Comparison of ENCODE assay signal across 16 cellular contexts in genomic region chr10:124465777-124466488, GRCh38. TPM values are rescaled to one million over a fixed set of nuclear protein-coding genes. Genes with fewer than 3 reads are reported as not detected.
DNase-seq lines count a peak whose midpoint lies in the region; ATAC-seq and TF ChIP-seq lines count a peak whose summit lies in the region.
"Had no signal": no experiment of that assay in that cellular context is flagged by ENCODE, and none has a peak within 500 bp of the region (broad histone marks: within the 10 kb centered on the region; RNA-seq: fewer than 3 reads in every experiment).

No MANE protein-coding gene starts in this region.

- no peak overlapping the region for H3K4me3 Mint-ChIP-seq in activated naive CD4-positive, alpha-beta T cell treated with anti-CD3 and anti-CD28 coated beads, Interleukin-2, amount 50 U/mL, for 24 hours
- peak overlapping the region; percentile 60 for H3K4me3 Mint-ChIP-seq in activated T-helper 17 cell treated with anti-CD3 and anti-CD28 coated beads, Interleukin-2, amount 50 U/mL, for 72 hours
- no peak overlapping the region for H3K4me3 Mint-ChIP-seq in stimulated activated effector memory CD8-positive, alpha-beta T cell treated with anti-CD3 and anti-CD28 coated beads, Interleukin-12 subunit alpha, Interleukin-12 subunit beta, amount 100 ng/mL, for 72 hours

- no peak for ATAC-seq in activated T-helper 17 cell treated with anti-CD3 and anti-CD28 coated beads, Interleukin-2, amount 50 U/mL, for 72 hours (replicated peaks)
- no peak for ATAC-seq in stimulated activated effector memory CD8-positive, alpha-beta T cell treated with anti-CD3 and anti-CD28 coated beads, Interleukin-12 subunit alpha, Interleukin-12 subunit beta, amount 100 ng/mL, for 72 hours
- ATAC-seq: foreskin keratinocyte, left ventricle myocardium superior had no signal

- H3K9ac ChIP-seq in HUES48 (ENCODE audit: low read depth, low read length) (no peak overlapping the region), colonic mucosa (ENCODE audit: low read depth in 2 of 2, low read length in 2 of 2) (no peak overlapping the region)

- H3K9me3 Mint-ChIP-seq in activated naive CD4-positive, alpha-beta T cell treated with anti-CD3 and anti-CD28 coated beads, Interleukin-2, amount 50 U/mL, for 24 hours: no peaks in the 10 kb centered on the region
- H3K9me3 Mint-ChIP-seq in activated T-helper 17 cell treated with anti-CD3 and anti-CD28 coated beads, Interleukin-2, amount 50 U/mL, for 72 hours: peaks cover 4% of the 10 kb centered on the region
- no peaks in the 10 kb centered on the region for H3K9me3 Mint-ChIP-seq in stimulated activated effector memory CD8-positive, alpha-beta T cell treated with anti-CD3 and anti-CD28 coated beads, Interleukin-12 subunit alpha, Interleukin-12 subunit beta, amount 100 ng/mL, for 72 hours

- TF ChIP-seq CTCF in BE2C (IDR thresholded peaks at IDR 0.05; ENCODE audit: low read depth, low read length): no peak
- TF ChIP-seq CTCF in colonic mucosa (IDR thresholded peaks at IDR 0.05): no peak

- H3K4me3 ChIP-seq in HUES48 (ENCODE audit: low read depth, low read length): peak overlapping the region; percentile 35; the same call in 1 of the 2 replicates
- no peak overlapping the region for H3K4me3 ChIP-seq in BE2C (ENCODE audit: low read depth, low read length)
- no peak overlapping the region for H3K4me3 ChIP-seq in colonic mucosa
- H3K4me3 ChIP-seq: PC-9, right atrium auricular region had no signal

- H3K27ac ChIP-seq in HUES48 (ENCODE audit: low read depth, low read length): peak overlapping the region; percentile 67
- H3K27ac ChIP-seq in colonic mucosa: no peak overlapping the region
- H3K27ac ChIP-seq: foreskin keratinocyte, PC-9 had no signal

- H3K36me3 Mint-ChIP-seq in activated naive CD4-positive, alpha-beta T cell treated with anti-CD3 and anti-CD28 coated beads, Interleukin-2, amount 50 U/mL, for 24 hours: no peaks in the 10 kb centered on the region
- no peaks in the 10 kb centered on the region for H3K36me3 Mint-ChIP-seq in activated T-helper 17 cell treated with anti-CD3 and anti-CD28 coated beads, Interleukin-2, amount 50 U/mL, for 72 hours (ENCODE audit: low read depth)
- H3K36me3 Mint-ChIP-seq in stimulated activated effector memory CD8-positive, alpha-beta T cell treated with anti-CD3 and anti-CD28 coated beads, Interleukin-12 subunit alpha, Interleukin-12 subunit beta, amount 100 ng/mL, for 72 hours: no peaks in the 10 kb centered on the region

- no peaks in the 10 kb centered on the region for H3K27me3 ChIP-seq in HUES48 (ENCODE audit: control insufficient read depth, insufficient read depth, low read length)
- H3K27me3 ChIP-seq in BE2C: no peaks in the 10 kb centered on the region
- no peaks in the 10 kb centered on the region for H3K27me3 ChIP-seq in colonic mucosa
- H3K27me3 ChIP-seq: foreskin keratinocyte, right atrium auricular region had no signal

- H3K27ac Mint-ChIP-seq in activated naive CD4-positive, alpha-beta T cell treated with anti-CD3 and anti-CD28 coated beads, Interleukin-2, amount 50 U/mL, for 24 hours: peak overlapping the region; percentile 6
- H3K27ac Mint-ChIP-seq in activated T-helper 17 cell treated with anti-CD3 and anti-CD28 coated beads, Interleukin-2, amount 50 U/mL, for 72 hours: peak overlapping the region; percentile 66
- peak overlapping the region; percentile 1 for H3K27ac Mint-ChIP-seq in stimulated activated effector memory CD8-positive, alpha-beta T cell treated with anti-CD3 and anti-CD28 coated beads, Interleukin-12 subunit alpha, Interleukin-12 subunit beta, amount 100 ng/mL, for 72 hours

- H3K27me3 Mint-ChIP-seq in activated naive CD4-positive, alpha-beta T cell treated with anti-CD3 and anti-CD28 coated beads, Interleukin-2, amount 50 U/mL, for 24 hours: no peaks in the 10 kb centered on the region
- H3K27me3 Mint-ChIP-seq in activated T-helper 17 cell treated with anti-CD3 and anti-CD28 coated beads, Interleukin-2, amount 50 U/mL, for 72 hours: no peaks in the 10 kb centered on the region

- peaks cover 46% of the 10 kb centered on the region for H3K4me1 ChIP-seq in HUES48 (ENCODE audit: control insufficient read depth, insufficient read depth, low read length)
- H3K4me1 ChIP-seq in BE2C: no peaks in the 10 kb centered on the region
- H3K4me1 ChIP-seq in colonic mucosa: no peaks in the 10 kb centered on the region
- H3K4me1 ChIP-seq: foreskin keratinocyte had no signal

- H3K36me3 ChIP-seq in HUES48 (ENCODE audit: control insufficient read depth, insufficient read depth, low read length): no peaks in the 10 kb centered on the region
- no peaks in the 10 kb centered on the region for H3K36me3 ChIP-seq in BE2C
- no peaks in the 10 kb centered on the region for H3K36me3 ChIP-seq in colonic mucosa
- H3K36me3 ChIP-seq: right atrium auricular region had no signal

- no peak for DNase-seq in activated naive CD4-positive, alpha-beta T cell treated with Interleukin-2 at 50 U/mL for 16 hours
- DNase-seq in stimulated activated effector memory CD8-positive, alpha-beta T cell treated with anti-CD3 and anti-CD28 coated beads, Interleukin-12 subunit alpha, Interleukin-12 subunit beta, amount 100 ng/mL, for 72 hours (ENCODE audit: low spot score in 2 of 2): no peak
- DNase-seq in foreskin melanocyte: no peak
- DNase-seq in BE2C: no peak
- DNase-seq in colonic mucosa: no peak
- DNase-seq: activated gamma-delta T cell, foreskin keratinocyte, left ventricle myocardium superior, NCI-H2107, NCI-H526 treated with DMSO at 0.1 percent for 48 hours, PC-9 had no signal

- H3K4me1 Mint-ChIP-seq in activated naive CD4-positive, alpha-beta T cell treated with anti-CD3 and anti-CD28 coated beads, Interleukin-2, amount 50 U/mL, for 24 hours: peaks cover 33% of the 10 kb centered on the region
- peaks cover 26% of the 10 kb centered on the region for H3K4me1 Mint-ChIP-seq in activated T-helper 17 cell treated with anti-CD3 and anti-CD28 coated beads, Interleukin-2, amount 50 U/mL, for 72 hours
- peaks cover 21% of the 10 kb centered on the region for H3K4me1 Mint-ChIP-seq in stimulated activated effector memory CD8-positive, alpha-beta T cell treated with anti-CD3 and anti-CD28 coated beads, Interleukin-12 subunit alpha, Interleukin-12 subunit beta, amount 100 ng/mL, for 72 hours

- intact Hi-C loops in colonic mucosa (cut with DNase I): no loop called here

- H3K9me3 ChIP-seq in HUES48 (ENCODE audit: control insufficient read depth, insufficient read depth, low read length): no peaks in the 10 kb centered on the region
- H3K9me3 ChIP-seq in BE2C: no peaks in the 10 kb centered on the region
- no peaks in the 10 kb centered on the region for H3K9me3 ChIP-seq in colonic mucosa
- H3K9me3 ChIP-seq: right atrium auricular region had no signal

RNA-seq across cellular contexts. Expression of gene LHPP, which starts 4.3 kb away (rescaled TPM):
- total RNA-seq in activated T-helper 17 cell treated with anti-CD3 and anti-CD28 coated beads, Interleukin-2, amount 50 U/mL, for 72 hours: 10 to 100 TPM in 1 of 2 donors, 1 to 10 TPM in 1; 7.4 to 10.6 TPM
- polyA plus RNA-seq in BE2C (2012; ENCODE audit: insufficient read depth, insufficient read length, low read depth): 1.9 TPM
- total RNA-seq in colonic mucosa: 10 to 100 TPM; 12.8 to 24.6 TPM

RNA-seq across cellular contexts. Expression of gene NKX1-2, which starts 16.1 kb away (rescaled TPM):
- total RNA-seq in activated T-helper 17 cell treated with anti-CD3 and anti-CD28 coated beads, Interleukin-2, amount 50 U/mL, for 72 hours: not detected
- polyA plus RNA-seq in BE2C (2012; ENCODE audit: insufficient read depth, insufficient read length, low read depth): not detected
- under 1 TPM in 1 of 2 donors, not detected in 1; 0.07 TPM for total RNA-seq in colonic mucosa
- total RNA-seq: left ventricle myocardium superior, omental fat pad, right atrium auricular region had no signal

RNA-seq across cellular contexts. Expression of gene OAT, which starts 47.2 kb away (rescaled TPM):
- total RNA-seq in activated T-helper 17 cell treated with anti-CD3 and anti-CD28 coated beads, Interleukin-2, amount 50 U/mL, for 72 hours: 10 to 100 TPM; 21.0 to 35.6 TPM
- 30.0 TPM for polyA plus RNA-seq in BE2C (2012; ENCODE audit: insufficient read depth, insufficient read length, low read depth)
- 100 to 1,000 TPM in 1 of 2 donors, 10 to 100 TPM in 1; 65.0 to 113 TPM for total RNA-seq in colonic mucosa

Comparison
In these comparisons a context has a peak if more than half of its experiments do, and no peak if none do; other contexts are left out.
1. H3K27ac Mint-ChIP-seq: peak in every context shown above with its lines; median percentile 66 in activated T-helper 17 cell treated with anti-CD3 and anti-CD28 coated beads, Interleukin-2, amount 50 U/mL, for 72 hours; 6 in activated naive CD4-positive, alpha-beta T cell treated with anti-CD3 and anti-CD28 coated beads, Interleukin-2, amount 50 U/mL, for 24 hours; 1 in stimulated activated effector memory CD8-positive, alpha-beta T cell treated with anti-CD3 and anti-CD28 coated beads, Interleukin-12 subunit alpha, Interleukin-12 subunit beta, amount 100 ng/mL, for 72 hours.